ENCODE assay signal across 1 cellular context in the genomic region with DNA sequence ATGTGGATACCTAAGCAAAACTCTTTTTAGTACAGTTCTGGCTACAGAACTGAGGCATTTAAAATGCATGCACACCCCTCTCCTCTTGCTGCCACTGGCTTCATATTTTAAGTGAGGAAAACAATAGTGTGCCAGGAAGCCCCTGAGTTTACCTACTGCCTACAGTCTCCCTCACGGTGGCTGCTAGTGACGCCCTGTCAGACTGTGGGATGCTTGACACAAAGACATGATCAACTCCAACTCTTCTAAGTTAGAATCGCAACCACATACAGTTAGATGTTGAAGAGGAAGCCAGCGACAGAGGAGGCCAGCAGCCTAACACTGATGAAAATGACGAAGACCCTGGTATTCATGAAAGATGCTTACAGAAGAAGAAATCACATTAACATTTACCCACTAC.
TF ChIP-seq lines count a peak whose summit lies in the region.

No MANE protein-coding gene starts in this region.

TF ChIP-seq in K562, 482 proteins besides CTCF, POLR2A, EP300 and RAD21 (continued from another document):
- TF ChIP-seq, protein P1, sequence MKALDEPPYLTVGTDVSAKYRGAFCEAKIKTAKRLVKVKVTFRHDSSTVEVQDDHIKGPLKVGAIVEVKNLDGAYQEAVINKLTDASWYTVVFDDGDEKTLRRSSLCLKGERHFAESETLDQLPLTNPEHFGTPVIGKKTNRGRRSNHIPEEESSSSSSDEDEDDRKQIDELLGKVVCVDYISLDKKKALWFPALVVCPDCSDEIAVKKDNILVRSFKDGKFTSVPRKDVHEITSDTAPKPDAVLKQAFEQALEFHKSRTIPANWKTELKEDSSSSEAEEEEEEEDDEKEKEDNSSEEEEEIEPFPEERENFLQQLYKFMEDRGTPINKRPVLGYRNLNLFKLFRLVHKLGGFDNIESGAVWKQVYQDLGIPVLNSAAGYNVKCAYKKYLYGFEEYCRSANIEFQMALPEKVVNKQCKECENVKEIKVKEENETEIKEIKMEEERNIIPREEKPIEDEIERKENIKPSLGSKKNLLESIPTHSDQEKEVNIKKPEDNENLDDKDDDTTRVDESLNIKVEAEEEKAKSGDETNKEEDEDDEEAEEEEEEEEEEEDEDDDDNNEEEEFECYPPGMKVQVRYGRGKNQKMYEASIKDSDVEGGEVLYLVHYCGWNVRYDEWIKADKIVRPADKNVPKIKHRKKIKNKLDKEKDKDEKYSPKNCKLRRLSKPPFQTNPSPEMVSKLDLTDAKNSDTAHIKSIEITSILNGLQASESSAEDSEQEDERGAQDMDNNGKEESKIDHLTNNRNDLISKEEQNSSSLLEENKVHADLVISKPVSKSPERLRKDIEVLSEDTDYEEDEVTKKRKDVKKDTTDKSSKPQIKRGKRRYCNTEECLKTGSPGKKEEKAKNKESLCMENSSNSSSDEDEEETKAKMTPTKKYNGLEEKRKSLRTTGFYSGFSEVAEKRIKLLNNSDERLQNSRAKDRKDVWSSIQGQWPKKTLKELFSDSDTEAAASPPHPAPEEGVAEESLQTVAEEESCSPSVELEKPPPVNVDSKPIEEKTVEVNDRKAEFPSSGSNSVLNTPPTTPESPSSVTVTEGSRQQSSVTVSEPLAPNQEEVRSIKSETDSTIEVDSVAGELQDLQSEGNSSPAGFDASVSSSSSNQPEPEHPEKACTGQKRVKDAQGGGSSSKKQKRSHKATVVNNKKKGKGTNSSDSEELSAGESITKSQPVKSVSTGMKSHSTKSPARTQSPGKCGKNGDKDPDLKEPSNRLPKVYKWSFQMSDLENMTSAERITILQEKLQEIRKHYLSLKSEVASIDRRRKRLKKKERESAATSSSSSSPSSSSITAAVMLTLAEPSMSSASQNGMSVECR (CRISPR knock-in tag; IDR thresholded peaks at IDR 0.05), result 0 out of 2 replicates have a peak, but pooled peaks have one; percentile 42
